ENCODE assay signal across 9 cellular contexts in the genomic region with DNA sequence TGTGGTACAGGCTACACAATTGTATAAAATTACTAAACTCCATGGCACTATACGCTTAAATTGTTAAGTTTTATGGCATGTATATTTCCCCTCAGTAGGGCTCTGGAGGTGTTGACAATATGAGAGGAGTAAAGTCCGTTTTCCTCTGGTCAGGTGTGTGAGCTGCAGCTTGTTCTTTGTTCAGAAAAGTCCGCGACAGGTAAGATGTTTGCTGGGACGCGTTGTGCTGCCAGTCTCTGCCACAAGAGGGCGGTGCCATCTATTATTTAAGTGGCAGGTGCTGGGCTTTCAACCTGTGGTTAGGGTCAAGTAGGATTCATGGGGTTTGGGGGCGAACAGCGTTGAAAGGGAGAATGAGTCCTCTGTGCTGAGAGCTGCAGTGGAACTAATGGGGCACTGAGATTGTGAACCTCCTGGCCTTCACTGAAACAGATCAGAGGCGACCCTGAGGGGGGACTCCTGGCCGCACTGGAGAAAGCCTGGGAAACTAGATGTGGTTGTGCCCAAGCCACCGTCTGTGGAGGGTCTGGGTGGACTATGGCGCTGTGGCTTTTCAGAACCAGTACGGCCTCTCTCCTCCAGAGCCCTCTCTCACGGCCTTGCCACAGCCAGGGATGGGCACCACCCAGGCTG.
DNase-seq lines count a peak whose midpoint lies in the region; ATAC-seq and TF ChIP-seq lines count a peak whose summit lies in the region.
"Had no signal": no experiment of that assay in that cellular context is flagged by ENCODE, and none has a peak within 500 bp of the region (broad histone marks: within the 10 kb centered on the region; RNA-seq: fewer than 3 reads in every experiment).

No MANE protein-coding gene starts in this region.

- no peaks in the 10 kb centered on the region for H3K4me1 Mint-ChIP-seq in activated T-cell treated with anti-CD3 and anti-CD28 coated beads, Interleukin-2, amount 50 U/mL, for 72 hours (ENCODE audit: low read depth)

- peaks cover 9% of the 10 kb centered on the region in 2 donors for H3K36me3 Mint-ChIP-seq in activated T-cell treated with anti-CD3 and anti-CD28 coated beads, Interleukin-2, amount 50 U/mL, for 72 hours (ENCODE audit: insufficient read depth in 2 of 2)

- H3K4me3 ChIP-seq in right lobe of liver, result no peak overlapping the region

- no peak for ATAC-seq in activated T-cell treated with anti-CD3 and anti-CD28 coated beads, Interleukin-2, amount 50 U/mL, for 72 hours (replicated peaks in 1 of 2)
- ATAC-seq in right lobe of liver, result peak; percentile 49 to 58 (median 56)
- no peak for ATAC-seq in HG02884 (IDR thresholded peaks at IDR 0.05; ENCODE audit: unreplicated experiment)
- no peak for ATAC-seq in GM21576 (IDR thresholded peaks at IDR 0.05; ENCODE audit: unreplicated experiment)

- TF ChIP-seq CTCF in right lobe of liver (IDR thresholded peaks at IDR 0.05), result peak; percentile 39 to 60 (median 52)

- H3K4me1 ChIP-seq in right lobe of liver, result no peaks in the 10 kb centered on the region
- H3K4me1 ChIP-seq: parathyroid adenoma had no signal

- no peak overlapping the region for H3K4me3 Mint-ChIP-seq in activated T-cell treated with anti-CD3 and anti-CD28 coated beads, Interleukin-2, amount 50 U/mL, for 72 hours

- H3K27me3 Mint-ChIP-seq in activated T-cell treated with anti-CD3 and anti-CD28 coated beads, Interleukin-2, amount 50 U/mL, for 72 hours (ENCODE audit: low read depth), result no peaks in the 10 kb centered on the region

- H3K9me3 ChIP-seq in right lobe of liver, result no peaks in the 10 kb centered on the region

- 19% methylated on average over 9 of the region's 15 CpGs for WGBS in right lobe of liver (ENCODE audit: insufficient coverage, low coverage, low lambda C conversion rate, missing lambda C conversion rate)

- TF ChIP-seq POLR2A in right lobe of liver (IDR thresholded peaks at IDR 0.05), result no peak

- no peak overlapping the region for H3K27ac ChIP-seq in right lobe of liver
- H3K27ac ChIP-seq: parathyroid adenoma had no signal

- intact Hi-C loops in right lobe of liver (cut with DNase I), result no loop called here

- H3K27me3 ChIP-seq in right lobe of liver, result no peaks in the 10 kb centered on the region

- H3K9me3 Mint-ChIP-seq in activated T-cell treated with anti-CD3 and anti-CD28 coated beads, Interleukin-2, amount 50 U/mL, for 72 hours, result peaks cover 20 to 26% of the 10 kb centered on the region in 2 donors

- peak; percentile 36 for DNase-seq in activated gamma-delta T cell treated with Interleukin-2 at 50 U/mL for 16 hours
- no peak for DNase-seq in activated gamma-delta T cell (lab: John Stamatoyannopoulos, UW)
- DNase-seq in NAMALWA (ENCODE audit: low spot score), result peak; percentile 50
- DNase-seq in activated T-cell treated with anti-CD3 and anti-CD28 coated beads, Interleukin-2, amount 50 U/mL, for 72 hours, result peak; percentile 9 to 37
- peak in 2 of 3 donors; percentile 25 to 47 for DNase-seq in right lobe of liver
- no peak for DNase-seq in HCEC 1CT

- H3K27ac Mint-ChIP-seq in activated T-cell treated with anti-CD3 and anti-CD28 coated beads, Interleukin-2, amount 50 U/mL, for 72 hours, result no peak overlapping the region

- no peaks in the 10 kb centered on the region for H3K36me3 ChIP-seq in right lobe of liver

Comparison
In these comparisons a context has a peak if more than half of its experiments do, and no peak if none do; other contexts are left out.
1. DNase-seq: peak in activated gamma-delta T cell treated with Interleukin-2 at 50 U/mL for 16 hours (single experiment), NAMALWA (single experiment), activated T-cell treated with anti-CD3 and anti-CD28 coated beads, Interleukin-2, amount 50 U/mL, for 72 hours (2 of 2) and right lobe of liver (2 of 3); none in activated gamma-delta T cell (single experiment) and HCEC 1CT (single experiment).
2. ATAC-seq: peak in right lobe of liver (4 of 4); none in activated T-cell treated with anti-CD3 and anti-CD28 coated beads, Interleukin-2, amount 50 U/mL, for 72 hours (0 of 2), HG02884 (single experiment) and GM21576 (single experiment).